10 cellular contexts compared by ENCODE assay signal in genomic region chr13:75416327-75417005, GRCh38.
DNase-seq lines count a peak whose midpoint lies in the region; ATAC-seq and TF ChIP-seq lines count a peak whose summit lies in the region.
"Had no signal": no experiment of that assay in that cellular context is flagged by ENCODE, and none has a peak within 500 bp of the region (broad histone marks: within the 10 kb centered on the region; RNA-seq: fewer than 3 reads in every experiment).

No MANE protein-coding gene starts in this region.

- ATAC-seq in GM18505 (IDR thresholded peaks at IDR 0.05; ENCODE audit: unreplicated experiment) (peak; percentile 73), GM21526 (IDR thresholded peaks at IDR 0.05; ENCODE audit: low FRiP score, unreplicated experiment) (peak; percentile 56), HG03469 (IDR thresholded peaks at IDR 0.05; ENCODE audit: unreplicated experiment) (peak; percentile 61)

- no peak for TF ChIP-seq CTCF in mesothelial cell of epicardium (IDR thresholded peaks at IDR 0.05; ENCODE audit: unreplicated experiment)

- TF ChIP-seq POLR2A in GM18505 (IDR thresholded peaks at IDR 0.05; ENCODE audit: borderline replicate concordance, extremely low read depth, insufficient read depth, insufficient read length), result no peak

- H3K27ac Mint-ChIP-seq in mesothelial cell of epicardium, result peak overlapping the region; percentile 60

- H3K36me3 Mint-ChIP-seq in mesothelial cell of epicardium, result no peaks in the 10 kb centered on the region

- DNase-seq in mesothelial cell of epicardium (ENCODE audit: low spot score in 2 of 2, unreplicated experiment in 2 of 2) (no peak), SIG-M5 (lab: John Stamatoyannopoulos, UW) (no peak), NCI-H146 (lab: John Stamatoyannopoulos, UW) (no peak)
- no peak for DNase-seq in stimulated activated naive CD4-positive, alpha-beta T cell treated with Interleukin-2 at 50 U/mL for 16 hours (lab: John Stamatoyannopoulos, UW)
- no peak for DNase-seq in activated naive CD4-positive, alpha-beta T cell (lab: John Stamatoyannopoulos, UW)
- DNase-seq: occipital lobe, substantia nigra had no signal

- no peaks in the 10 kb centered on the region for H3K27me3 Mint-ChIP-seq in mesothelial cell of epicardium (ENCODE audit: low read depth)

- no peak overlapping the region for H3K4me3 Mint-ChIP-seq in mesothelial cell of epicardium

- peaks cover 3% of the 10 kb centered on the region for H3K9me3 Mint-ChIP-seq in mesothelial cell of epicardium

- peaks cover 38% of the 10 kb centered on the region for H3K4me1 Mint-ChIP-seq in mesothelial cell of epicardium
